Comparison of ENCODE assay signal across 25 cellular contexts in the genomic region with DNA sequence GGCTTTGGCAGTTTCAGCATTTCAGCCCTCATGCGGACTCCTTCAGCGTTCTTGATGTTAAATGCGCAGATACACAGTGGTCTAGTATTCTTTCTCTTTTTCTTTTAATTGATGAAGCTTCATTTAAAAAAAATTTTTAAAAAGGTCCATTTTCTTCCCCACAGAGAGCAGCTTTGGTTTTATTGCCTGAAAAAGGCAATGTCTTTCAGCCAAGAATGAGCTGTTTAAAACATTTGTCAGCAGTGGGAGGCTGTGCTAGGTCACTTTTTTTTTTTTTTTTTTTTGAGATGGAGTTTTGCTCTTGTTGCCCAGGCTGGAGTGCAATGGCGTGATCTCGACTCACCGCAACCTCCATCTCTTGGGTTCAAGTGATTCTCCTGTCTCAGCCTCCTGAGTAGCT. TPM values are rescaled to one million over a fixed set of nuclear protein-coding genes. Genes with fewer than 3 reads are reported as not detected.
DNase-seq lines count a peak whose midpoint lies in the region; ATAC-seq, FAIRE-seq and TF ChIP-seq lines count a peak whose summit lies in the region.
"Had no signal": no experiment of that assay in that cellular context is flagged by ENCODE, and none has a peak within 500 bp of the region (broad histone marks: within the 10 kb centered on the region; RNA-seq: fewer than 3 reads in every experiment).

No MANE protein-coding gene starts in this region.

- H3K79me2 ChIP-seq in fibroblast of lung (ENCODE audit: control insufficient read depth, insufficient read depth, low read length), result peaks cover 53% of the 10 kb centered on the region

- no peak for TF ChIP-seq EP300 in sigmoid colon (IDR thresholded peaks at IDR 0.05)

- H3K4me3 ChIP-seq in left ventricle myocardium inferior (no peak overlapping the region), fibroblast of lung (replicated peaks in 1 of 4; ENCODE audit: control extremely low read depth in 1 of 4, insufficient read depth in 1 of 4, low read depth in 3 of 4, low read length in 4 of 4) (no peak overlapping the region), sigmoid colon (no peak overlapping the region), aorta (ENCODE audit: low read length in 2 of 2) (no peak overlapping the region), kidney (ENCODE audit: low read length in 2 of 2) (no peak overlapping the region)

- intact Hi-C loops in left ventricle myocardium inferior (cut with micrococcal nuclease), result no loop called here
- intact Hi-C loops in Right ventricle myocardium superior (cut with DNase I), result no loop called here
- intact Hi-C loops in sigmoid colon (cut with DNase I), result no loop called here
- intact Hi-C loops in aorta (cut with DNase I), result loop anchor here (5.0 to 10.0 kb wide), 2 partner anchors 35 to 77 kb away; no protein-coding TSS in a partner anchor
- intact Hi-C loops in kidney (cut with DNase I), result no loop called here

- 91 to 96% methylated on average over 6 of the region's 6 CpGs for WGBS in sigmoid colon, 2 donors
- WGBS in aorta, 2 donors, result 31 to 37% methylated on average over 6 of the region's 6 CpGs

- no peak overlapping the region for H3K4me2 ChIP-seq in fibroblast of lung (ENCODE audit: extremely low read depth, insufficient read depth, low read length)
- H3K4me2 ChIP-seq: SK-N-SH had no signal

- H3K9me3 ChIP-seq in left ventricle myocardium inferior (replicated peaks), result no peaks in the 10 kb centered on the region
- H3K9me3 ChIP-seq in fibroblast of lung (ENCODE audit: control insufficient read depth, insufficient read depth, low read depth, low read length), result no peaks in the 10 kb centered on the region
- no peaks in the 10 kb centered on the region for H3K9me3 ChIP-seq in sigmoid colon
- H3K9me3 ChIP-seq in aorta (ENCODE audit: control insufficient read depth, low read length), result no peaks in the 10 kb centered on the region
- H3K9me3 ChIP-seq in kidney (ENCODE audit: control insufficient read depth in 1 of 2, low read length in 2 of 2), result no peaks in the 10 kb centered on the region
- H3K9me3 ChIP-seq: SK-N-SH had no signal

- H4K20me1 ChIP-seq in fibroblast of lung (ENCODE audit: control insufficient read depth, extremely low read depth, insufficient read depth, low read length), result no peaks in the 10 kb centered on the region

- TF ChIP-seq CTCF in left ventricle myocardium inferior (IDR thresholded peaks at IDR 0.05; ENCODE audit: borderline replicate concordance) (no peak), fibroblast of lung (conservative IDR thresholded peaks at IDR 0.05 in 1 of 2, IDR thresholded peaks at IDR 0.05 in 1 of 2; ENCODE audit: low read depth in 1 of 2, low read length in 2 of 2) (no peak), sigmoid colon (IDR thresholded peaks at IDR 0.05) (no peak), kidney (IDR thresholded peaks at IDR 0.05; ENCODE audit: borderline replicate concordance, extremely low read depth, insufficient read depth) (no peak)

- no peak for ATAC-seq in Right ventricle myocardium superior (ENCODE audit: poor library complexity)
- ATAC-seq in aorta (ENCODE audit: low FRiP score), result no peak
- ATAC-seq: activated CD8-positive, alpha-beta T cell treated with anti-CD3 and anti-CD28 coated beads, Interleukin-2, amount 10 ng/mL, durations not matched to agents 7 days and 5 days; HCT116; HepG2; natural killer cell treated with Interleukin-12 subunit alpha and Interleukin-12 subunit beta and Interleukin-15 and Interleukin-18, amount 100 ng/mL, for 72 hours; stimulated activated naive B cell treated with anti-CD40 and anti-IgM and Interleukin-4, amounts not matched to agents 10 μg/mL and 1 μg/mL and 100 μg/mL, for 72 hours had no signal

- H3K27ac ChIP-seq in left ventricle myocardium inferior (replicated peaks) (peak overlapping the region; percentile 74), fibroblast of lung (ENCODE audit: insufficient read depth, low read length) (peak overlapping the region; percentile 28), sigmoid colon (peak overlapping the region; percentile 56 to 83 (median 68)), aorta (ENCODE audit: low read depth in 1 of 2, low read length in 2 of 2) (peak overlapping the region; percentile 73 to 77), kidney (ENCODE audit: low read depth in 2 of 2, low read length in 2 of 2) (no peak overlapping the region)
- H3K27ac ChIP-seq: brain microvascular endothelial cell, parathyroid adenoma had no signal

- H3K27me3 ChIP-seq in left ventricle myocardium inferior (ENCODE audit: low read depth), result no peaks in the 10 kb centered on the region
- no peaks in the 10 kb centered on the region for H3K27me3 ChIP-seq in fibroblast of lung (ENCODE audit: control insufficient read depth, insufficient read depth, low read length)
- H3K27me3 ChIP-seq in sigmoid colon, result no peaks in the 10 kb centered on the region
- H3K27me3 ChIP-seq in aorta (ENCODE audit: control insufficient read depth in 1 of 2, insufficient read depth in 2 of 2, low read length in 1 of 2), result no peaks in the 10 kb centered on the region
- H3K27me3 ChIP-seq: brain microvascular endothelial cell had no signal

- H3K9ac ChIP-seq in fibroblast of lung (ENCODE audit: insufficient read depth, low read length) (no peak overlapping the region), kidney (ENCODE audit: low read length in 2 of 2) (no peak overlapping the region)
- H3K9ac ChIP-seq: parathyroid adenoma, SK-N-SH had no signal

- peaks cover 86% of the 10 kb centered on the region for H3K36me3 ChIP-seq in left ventricle myocardium inferior
- H3K36me3 ChIP-seq in fibroblast of lung (ENCODE audit: control insufficient read depth, insufficient read depth, low read length), result peaks cover 20% of the 10 kb centered on the region
- peaks cover 15 to 76% (median 39%) of the 10 kb centered on the region in 4 donors for H3K36me3 ChIP-seq in sigmoid colon
- H3K36me3 ChIP-seq in aorta (ENCODE audit: control insufficient read depth in 1 of 2, insufficient read depth in 2 of 2, low read length in 1 of 2), result peaks cover 0 to 9% of the 10 kb centered on the region in 2 donors
- H3K36me3 ChIP-seq in kidney (ENCODE audit: control insufficient read depth in 1 of 2, insufficient read depth in 2 of 2, low read length in 2 of 2), result peaks cover 22 to 23% of the 10 kb centered on the region in 2 donors

- peaks cover 33% of the 10 kb centered on the region for H3K4me1 ChIP-seq in left ventricle myocardium inferior
- peaks cover 10% of the 10 kb centered on the region for H3K4me1 ChIP-seq in fibroblast of lung (ENCODE audit: control insufficient read depth, extremely low read depth, insufficient read depth, low read length)
- peaks cover 0 to 35% (median 30%) of the 10 kb centered on the region in 4 donors for H3K4me1 ChIP-seq in sigmoid colon
- H3K4me1 ChIP-seq in aorta (ENCODE audit: control insufficient read depth in 1 of 2, insufficient read depth in 2 of 2, low read length in 2 of 2), result no peaks in the 10 kb centered on the region
- H3K4me1 ChIP-seq in kidney (ENCODE audit: control insufficient read depth in 1 of 2, insufficient read depth in 1 of 2, low read depth in 1 of 2, low read length in 2 of 2), result peaks cover 4 to 10% of the 10 kb centered on the region in 2 donors
- H3K4me1 ChIP-seq: parathyroid adenoma had no signal

- TF ChIP-seq POLR2A in sigmoid colon (IDR thresholded peaks at IDR 0.05), result no peak

- no peak for DNase-seq in left ventricle myocardium inferior
- DNase-seq in Right ventricle myocardium superior, result no peak
- no peak for DNase-seq in fibroblast of lung (ENCODE audit: low read depth in 2 of 2)
- no peak for DNase-seq in sigmoid colon
- no peak for DNase-seq in aorta
- no peak for DNase-seq in NCI-H2107 (lab: John Stamatoyannopoulos, UW)
- DNase-seq in kidney, result no peak
- DNase-seq in T-helper 2 cell, result no peak
- DNase-seq: 8988T; activated CD8-positive, alpha-beta T cell treated with anti-CD3 and anti-CD28 coated beads, Interleukin-2, amount 10 ng/mL, durations not matched to agents 7 days and 5 days; activated T-cell treated with anti-CD3 and anti-CD28 coated beads, Interleukin-2, amount 50 U/mL, for 48 hours; brain microvascular endothelial cell; dermis blood vessel endothelial cell; EL; kidney glomerular epithelial cell; NCI-H1417; NCI-H524; SK-N-SH; stimulated activated naive B cell treated with anti-CD40 and anti-IgM and Interleukin-4, amounts not matched to agents 10 μg/mL and 1 μg/mL and 100 μg/mL, for 72 hours; T-helper 9 cell had no signal

- no peak overlapping the region for H2AFZ ChIP-seq in fibroblast of lung (ENCODE audit: low read length)
- H2AFZ ChIP-seq: parathyroid adenoma had no signal

- FAIRE-seq in kidney (lab: Jason Lieb, UNC), result no peak
- FAIRE-seq: HepG2, urothelium cell line had no signal

RNA-seq across cellular contexts. Expression of a gene that starts 13.5 kb away (rescaled TPM):
- total RNA-seq in left ventricle myocardium inferior (28.5 TPM), Right ventricle myocardium superior (31.8 TPM), fibroblast of lung (39.8 and 56.1 TPM in 2 replicates), sigmoid colon (10 to 100 TPM; 20.3 to 46.0 (median 24.0) TPM), aorta (10 to 100 TPM; 51.9 to 55.9 TPM), kidney (26.7 TPM)
- polyA plus RNA-seq in fibroblast of lung (42.9 and 52.6 TPM in 2 replicates), sigmoid colon (10 to 100 TPM; 23.4 to 30.3 (median 30.0) TPM), aorta (10 to 100 TPM; 23.7 to 58.1 TPM), kidney (ENCODE audit: insufficient read depth, low read depth, low replicate concordance) (13.1 TPM)
- polyA plus RNA-seq in fibroblast of lung (2012), result 35.9 and 43.6 TPM in 2 replicates
- 14.3 and 20.7 TPM in 2 replicates for polyA minus RNA-seq in fibroblast of lung (ENCODE audit: low replicate concordance)

RNA-seq across cellular contexts. Expression of a gene that starts 32.8 kb away (rescaled TPM):
- total RNA-seq in left ventricle myocardium inferior (27.1 TPM), Right ventricle myocardium superior (25.3 TPM), fibroblast of lung (20.8 and 21.8 TPM in 2 replicates), sigmoid colon (10 to 100 TPM; 20.2 to 23.4 (median 22.2) TPM), aorta (10 to 100 TPM; 25.6 to 28.6 TPM), kidney (32.0 TPM)
- polyA plus RNA-seq in fibroblast of lung (15.6 and 16.1 TPM in 2 replicates), sigmoid colon (1 to 10 TPM; 3.0 to 8.8 (median 4.9) TPM), aorta (1 to 10 TPM; 4.0 to 4.2 TPM), kidney (ENCODE audit: insufficient read depth, low read depth, low replicate concordance) (4.3 TPM)
- polyA plus RNA-seq in fibroblast of lung (2012), result 16.5 and 17.2 TPM in 2 replicates
- polyA minus RNA-seq in fibroblast of lung (ENCODE audit: low replicate concordance), result 5.4 and 6.9 TPM in 2 replicates

RNA-seq across cellular contexts. Expression of a gene that starts 39.1 kb away (rescaled TPM):
- total RNA-seq in left ventricle myocardium inferior, result 2.2 TPM
- total RNA-seq in Right ventricle myocardium superior, result 1.9 TPM
- total RNA-seq in fibroblast of lung, result 3.1 and 4.5 TPM in 2 replicates
- 3.5 and 3.7 TPM in 2 replicates for polyA plus RNA-seq in fibroblast of lung
- 4.8 and 4.9 TPM in 2 replicates for polyA plus RNA-seq in fibroblast of lung (2012)
- 1.3 and 2.4 TPM in 2 replicates for polyA minus RNA-seq in fibroblast of lung (ENCODE audit: low replicate concordance)
- total RNA-seq in sigmoid colon, result 1 to 10 TPM; 4.3 to 6.4 (median 5.5) TPM
- 1 to 10 TPM; 1.6 to 6.5 (median 6.0) TPM for polyA plus RNA-seq in sigmoid colon
- 10 to 100 TPM; 12.6 to 13.7 TPM for total RNA-seq in aorta
- polyA plus RNA-seq in aorta, result 10 to 100 TPM; 19.4 to 25.3 TPM
- 8.0 TPM for total RNA-seq in kidney
- polyA plus RNA-seq in kidney (ENCODE audit: insufficient read depth, low read depth, low replicate concordance), result 11.1 TPM

Comparison
In these comparisons a context has a peak if more than half of its experiments do, and no peak if none do; other contexts are left out.
1. H3K27ac ChIP-seq: peak in left ventricle myocardium inferior (single experiment), fibroblast of lung (single experiment), sigmoid colon (4 of 4) and aorta (2 of 2); none in kidney (0 of 2).
2. intact Hi-C loops: an anchor here in aorta (5.0 to 10.0 kb wide); none called in left ventricle myocardium inferior, Right ventricle myocardium superior, sigmoid colon and kidney.